In the genomic region with DNA sequence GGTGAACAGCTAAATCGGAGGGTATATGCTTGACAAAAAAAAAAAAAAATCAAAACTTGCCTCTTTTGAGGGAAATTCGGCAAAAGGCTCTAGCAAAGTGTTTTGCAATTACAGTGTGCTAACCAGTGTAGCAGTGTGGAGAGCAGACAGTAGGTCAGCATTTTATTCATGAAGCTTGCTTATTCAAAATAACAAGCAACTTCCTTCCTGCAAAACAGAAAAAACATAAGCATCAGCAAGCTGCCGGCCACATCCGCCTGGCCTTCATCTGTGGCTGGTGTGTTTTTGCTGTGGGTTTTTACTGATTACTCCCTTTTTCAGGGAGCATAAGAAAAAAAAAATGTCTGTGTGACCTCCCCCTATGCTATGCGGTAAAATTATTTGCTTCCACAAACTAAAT, we compare ENCODE assay signal across 20 cellular contexts.
DNase-seq lines count a peak whose midpoint lies in the region; ATAC-seq and TF ChIP-seq lines count a peak whose summit lies in the region.
"Had no signal": no experiment of that assay in that cellular context is flagged by ENCODE, and none has a peak within 500 bp of the region (broad histone marks: within the 10 kb centered on the region; RNA-seq: fewer than 3 reads in every experiment).

No MANE protein-coding gene starts in this region.

- DNase-seq in activated CD4-positive, alpha-beta T cell treated with anti-CD3 and anti-CD28 coated beads, Interleukin-2, amount 10 ng/mL, durations not matched to agents 7 days and 5 days: peak; percentile 10
- no peak for DNase-seq in activated CD4-positive, alpha-beta T cell treated with anti-CD3 and anti-CD28 coated beads for 4 hours
- DNase-seq in MM.1S (peak; percentile 59), left lobe of liver (ENCODE audit: low spot score) (no peak), ecto neural progenitor cell (ENCODE audit: low spot score) (no peak), NCI-H1105 (lab: John Stamatoyannopoulos, UW) (no peak)
- DNase-seq: 8988T; DMS53; EL; GF-D8; MG63; NCI-H1048; NCI-H1436; NCI-H1930; NCI-H748 treated with DMSO at 0.1 percent for 48 hours; NK-92 treated with Interleukin-12 subunit alpha and Interleukin-12 subunit beta, amount 100 ng/mL, for 24 hours had no signal

- no peaks in the 10 kb centered on the region for H4K20me1 ChIP-seq in MM.1S (ENCODE audit: insufficient read depth, low read length)

- no peaks in the 10 kb centered on the region for H3K36me3 Mint-ChIP-seq in activated CD4-positive, alpha-beta T cell treated with anti-CD3 and anti-CD28 coated beads, Interleukin-2, amount 10 ng/mL, durations not matched to agents 7 days and 5 days (ENCODE audit: low read depth)

- H3K9me2 ChIP-seq in MM.1S (replicated peaks; ENCODE audit: insufficient read depth, low read length): no peaks in the 10 kb centered on the region

- no peaks in the 10 kb centered on the region for H3K4me1 ChIP-seq in MM.1S (ENCODE audit: low read length)

- H3K4me1 Mint-ChIP-seq in activated CD4-positive, alpha-beta T cell treated with anti-CD3 and anti-CD28 coated beads, Interleukin-2, amount 10 ng/mL, durations not matched to agents 7 days and 5 days: peaks cover 9% of the 10 kb centered on the region

- H3K9ac ChIP-seq in MM.1S (ENCODE audit: low read length): no peak overlapping the region

- TF ChIP-seq CTCF in MM.1S (IDR thresholded peaks at IDR 0.05; ENCODE audit: low read length): no peak

- H3K9me3 Mint-ChIP-seq in activated CD4-positive, alpha-beta T cell treated with anti-CD3 and anti-CD28 coated beads, Interleukin-2, amount 10 ng/mL, durations not matched to agents 7 days and 5 days: peaks cover 2% of the 10 kb centered on the region

- peak overlapping the region; percentile 84 for H3K27ac Mint-ChIP-seq in activated CD4-positive, alpha-beta T cell treated with anti-CD3 and anti-CD28 coated beads, Interleukin-2, amount 10 ng/mL, durations not matched to agents 7 days and 5 days

- H3K27ac ChIP-seq in MM.1S (ENCODE audit: low read length): peak overlapping the region; percentile 20; the same call in 1 of the 2 replicates
- H3K27ac ChIP-seq: C4-2B had no signal

- H3K27me3 Mint-ChIP-seq in activated CD4-positive, alpha-beta T cell treated with anti-CD3 and anti-CD28 coated beads, Interleukin-2, amount 10 ng/mL, durations not matched to agents 7 days and 5 days: no peaks in the 10 kb centered on the region

- H3K9me3 ChIP-seq in MM.1S (replicated peaks; ENCODE audit: insufficient read depth, low read length): no peaks in the 10 kb centered on the region
- H3K9me3 ChIP-seq: MG63 had no signal

- POLR2A ChIA-PET in activated CD4-positive, alpha-beta T cell treated with anti-CD3 and anti-CD28 coated beads, Interleukin-2, amount 10 ng/mL, durations not matched to agents 7 days and 5 days (lab: Charles Lee): no interaction called here

- H3K79me2 ChIP-seq in MM.1S (ENCODE audit: low read length): no peaks in the 10 kb centered on the region

- H3K27me3 ChIP-seq in MM.1S (replicated peaks; ENCODE audit: insufficient read depth, low read length): no peaks in the 10 kb centered on the region
- H3K27me3 ChIP-seq: MG63 had no signal

- no peak overlapping the region for H2AFZ ChIP-seq in MM.1S (ENCODE audit: low read length)

- H3F3A ChIP-seq in MM.1S (ENCODE audit: insufficient read depth, low read length): no peaks in the 10 kb centered on the region

- H3K4me3 Mint-ChIP-seq in activated CD4-positive, alpha-beta T cell treated with anti-CD3 and anti-CD28 coated beads, Interleukin-2, amount 10 ng/mL, durations not matched to agents 7 days and 5 days: no peak overlapping the region

- peak; percentile 34 for ATAC-seq in left lobe of liver
- ATAC-seq in GM21529 (IDR thresholded peaks at IDR 0.05; ENCODE audit: unreplicated experiment): no peak
- ATAC-seq: Panc1, SK-N-SH treated with all-trans-retinoic acid at 6 μM for 48 hours had no signal

- CTCF ChIA-PET in activated CD4-positive, alpha-beta T cell treated with anti-CD3 and anti-CD28 coated beads, Interleukin-2, amount 10 ng/mL, durations not matched to agents 7 days and 5 days (lab: Charles Lee): no interaction called here

- H3K4me2 ChIP-seq in MM.1S (ENCODE audit: low read depth, low read length): no peak overlapping the region

- H3K36me3 ChIP-seq in MM.1S (replicated peaks; ENCODE audit: insufficient read depth, low read length): no peaks in the 10 kb centered on the region
- H3K36me3 ChIP-seq: MG63 had no signal

- H3K4me3 ChIP-seq in MM.1S (ENCODE audit: low read length): no peak overlapping the region
- H3K4me3 ChIP-seq: MG63 had no signal

Comparison
In these comparisons a context has a peak if more than half of its experiments do, and no peak if none do; other contexts are left out.
1. DNase-seq: peak in activated CD4-positive, alpha-beta T cell treated with anti-CD3 and anti-CD28 coated beads, Interleukin-2, amount 10 ng/mL, durations not matched to agents 7 days and 5 days (single experiment) and MM.1S (single experiment); none in activated CD4-positive, alpha-beta T cell treated with anti-CD3 and anti-CD28 coated beads for 4 hours (0 of 2), left lobe of liver (single experiment), ecto neural progenitor cell (single experiment) and NCI-H1105 (single experiment).